Comparison of ENCODE assay signal across 20 cellular contexts in the genomic region with DNA sequence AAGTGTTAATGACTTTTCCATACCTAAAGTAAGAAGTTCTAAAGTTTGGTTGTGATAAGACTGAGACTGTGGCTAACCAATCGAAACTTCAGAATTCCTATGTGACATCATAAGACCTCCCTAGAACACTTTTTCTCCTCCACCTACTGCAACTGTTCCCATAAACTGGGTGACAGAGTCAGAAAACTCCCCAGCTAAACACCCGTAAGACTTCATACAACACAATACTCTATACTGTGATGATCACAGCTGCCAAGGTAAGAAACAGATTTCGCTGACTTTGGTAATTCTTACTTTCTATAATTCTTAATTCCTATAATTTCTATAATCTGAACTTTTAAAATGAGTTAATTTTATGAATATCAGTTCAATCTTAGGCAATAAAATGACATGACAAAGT. TPM values are rescaled to one million over a fixed set of nuclear protein-coding genes. Genes with fewer than 3 reads are reported as not detected.
DNase-seq lines count a peak whose midpoint lies in the region; TF ChIP-seq lines count a peak whose summit lies in the region.
"Had no signal": no experiment of that assay in that cellular context is flagged by ENCODE, and none has a peak within 500 bp of the region (broad histone marks: within the 10 kb centered on the region; RNA-seq: fewer than 3 reads in every experiment).

A gene (plus strand): TSS at position 161 of the 400 bp plus-strand sequence. CDS start 10,626 bp downstream, outside the sequence.

- no peaks in the 10 kb centered on the region for H3K9me3 Mint-ChIP-seq in CD14-positive monocyte

- no peak within 1 kb of the TSS for H3K4me3 Mint-ChIP-seq in CD14-positive monocyte

- H2AFZ ChIP-seq in fibroblast of lung (ENCODE audit: low read length) = no peak within 1 kb of the TSS

- no peak within 1 kb of the TSS for H3K4me3 ChIP-seq in fibroblast of lung (replicated peaks in 1 of 4; ENCODE audit: control extremely low read depth in 1 of 4, insufficient read depth in 1 of 4, low read depth in 3 of 4, low read length in 4 of 4)
- peak within 1 kb of the TSS; percentile 17 to 66 for H3K4me3 ChIP-seq in muscle layer of colon (ENCODE audit: low read depth in 1 of 2, low read length in 2 of 2)
- H3K4me3 ChIP-seq in tibial artery = peak within 1 kb of the TSS; percentile 58 to 59
- H3K4me3 ChIP-seq: BLaER1 treated with 17β-estradiol and CSF1 and Interleukin-3, amounts not matched to agents 10 nM and 100 nM had no signal

- H3K9me3 ChIP-seq in fibroblast of lung (ENCODE audit: control insufficient read depth, insufficient read depth, low read depth, low read length) (no peaks in the 10 kb centered on the region), muscle layer of colon (ENCODE audit: low read length) (no peaks in the 10 kb centered on the region), tibial artery (no peaks in the 10 kb centered on the region)
- H3K9me3 ChIP-seq: BLaER1 treated with 17β-estradiol and CSF1 and Interleukin-3, amounts not matched to agents 10 nM and 100 nM had no signal

- no peak for TF ChIP-seq CTCF in fibroblast of lung (conservative IDR thresholded peaks at IDR 0.05 in 1 of 2, IDR thresholded peaks at IDR 0.05 in 1 of 2; ENCODE audit: low read depth in 1 of 2, low read length in 2 of 2)
- TF ChIP-seq CTCF in tibial artery (IDR thresholded peaks at IDR 0.05) = no peak
- TF ChIP-seq CTCF in CD14-positive monocyte (IDR thresholded peaks at IDR 0.05) = no peak

- H4K20me1 ChIP-seq in fibroblast of lung (ENCODE audit: control insufficient read depth, extremely low read depth, insufficient read depth, low read length) = peaks cover 2% of the 10 kb centered on the region

- H3K36me3 ChIP-seq in fibroblast of lung (ENCODE audit: control insufficient read depth, insufficient read depth, low read length) (no peaks in the 10 kb centered on the region), muscle layer of colon (ENCODE audit: insufficient read depth, low read length) (no peaks in the 10 kb centered on the region), tibial artery (peaks cover 0 to 21% (median 11%) of the 10 kb centered on the region in 3 donors)

- intact Hi-C loops in tibial artery (cut with DNase I; ENCODE audit: low total_unique reads) = no loop called here
- intact Hi-C loops in CD14-positive monocyte (cut with micrococcal nuclease) = no loop called here

- H3K9ac ChIP-seq in fibroblast of lung (ENCODE audit: insufficient read depth, low read length) = no peak within 1 kb of the TSS
- peak within 1 kb of the TSS; percentile 61 for H3K9ac ChIP-seq in muscle layer of colon (ENCODE audit: low read length)
- H3K9ac ChIP-seq: BLaER1 treated with 17β-estradiol and CSF1 and Interleukin-3, amounts not matched to agents 10 nM and 100 nM had no signal

- peaks cover 7% of the 10 kb centered on the region for H3K4me1 ChIP-seq in fibroblast of lung (ENCODE audit: control insufficient read depth, extremely low read depth, insufficient read depth, low read length)
- H3K4me1 ChIP-seq in muscle layer of colon (ENCODE audit: insufficient read depth, low read length) = peaks cover 6% of the 10 kb centered on the region
- H3K4me1 ChIP-seq in tibial artery = peaks cover 0 to 40% (median 0%) of the 10 kb centered on the region in 4 donors

- DNase-seq in OCI-M1 (lab: John Stamatoyannopoulos, UW) (peak; percentile 72), fibroblast of lung (ENCODE audit: low read depth in 2 of 2) (peak in 1 of 2 donors; percentile 83), tibial artery (no peak), NCI-H2029 (lab: John Stamatoyannopoulos, UW) (no peak), GM19238 (ENCODE audit: insufficient read length, low spot score) (no peak), CD14-positive monocyte (ENCODE audit: low spot score) (no peak)
- DNase-seq: activated naive CD4-positive, alpha-beta T cell treated with anti-CD3 and anti-CD28 coated beads, Interleukin-2, amount 50 U/mL, for 16 hours; central memory CD4-positive, alpha-beta T cell; foreskin melanocyte; H7; midbrain; NCI-H2107; NCI-H82; stimulated activated CD4-positive, alpha-beta T cell treated with anti-CD3 and anti-CD28 coated beads, Interleukin-1b, Interleukin-23, amount 100 ng/mL, for 48 hours; stimulated activated CD8-positive, alpha-beta memory T cell treated with anti-CD3 and anti-CD28 coated beads, Interleukin-4, amount 100 ng/mL, for 48 hours; T-helper 1 cell had no signal

- H3K27ac Mint-ChIP-seq in CD14-positive monocyte = peak within 1 kb of the TSS in 1 of 7 donors; percentile 27

- H3K4me2 ChIP-seq in fibroblast of lung (ENCODE audit: extremely low read depth, insufficient read depth, low read length) = peak within 1 kb of the TSS; percentile 2
- H3K4me2 ChIP-seq: BLaER1 treated with 17β-estradiol and CSF1 and Interleukin-3, amounts not matched to agents 10 nM and 100 nM had no signal

- H3K4me1 Mint-ChIP-seq in CD14-positive monocyte = peaks cover 11% of the 10 kb centered on the region

- H3K79me2 ChIP-seq in fibroblast of lung (ENCODE audit: control insufficient read depth, insufficient read depth, low read length) = peaks cover 1% of the 10 kb centered on the region

- H3K36me3 Mint-ChIP-seq in CD14-positive monocyte = peaks cover 6 to 7% of the 10 kb centered on the region in 2 donors

- H3K27me3 ChIP-seq in fibroblast of lung (ENCODE audit: control insufficient read depth, insufficient read depth, low read length) = no peaks in the 10 kb centered on the region
- H3K27me3 ChIP-seq in muscle layer of colon (ENCODE audit: control insufficient read depth in 1 of 2, insufficient read depth in 2 of 2, low read length in 2 of 2) = no peaks in the 10 kb centered on the region
- no peaks in the 10 kb centered on the region for H3K27me3 ChIP-seq in tibial artery
- H3K27me3 ChIP-seq: BLaER1 treated with 17β-estradiol and CSF1 and Interleukin-3, amounts not matched to agents 10 nM and 100 nM had no signal

- no peak within 1 kb of the TSS for H3K27ac ChIP-seq in fibroblast of lung (ENCODE audit: insufficient read depth, low read length)
- H3K27ac ChIP-seq in muscle layer of colon (ENCODE audit: low read depth, low read length) = peak within 1 kb of the TSS; percentile 70
- H3K27ac ChIP-seq in tibial artery = peak within 1 kb of the TSS; percentile 82 to 84
- H3K27ac ChIP-seq: BLaER1 treated with 17β-estradiol and CSF1 and Interleukin-3, amounts not matched to agents 10 nM and 100 nM; RWPE1 had no signal

- H3K27me3 Mint-ChIP-seq in CD14-positive monocyte (ENCODE audit: low read depth in 3 of 3) = no peaks in the 10 kb centered on the region

RNA-seq across cellular contexts. Expression of the gene that starts here (rescaled TPM):
- total RNA-seq in fibroblast of lung = 1.0 and 2.0 TPM in 2 replicates
- polyA plus RNA-seq in fibroblast of lung (0.56 and 1.3 TPM in 2 replicates), CD14-positive monocyte (under 1 TPM in 1 of 2 donors, not detected in 1; 0.28 TPM)
- polyA plus RNA-seq in fibroblast of lung (2012) = 0.41 and 0.61 TPM in 2 replicates
- not detected in 2 replicates for polyA minus RNA-seq in fibroblast of lung (ENCODE audit: low replicate concordance)
- total RNA-seq: H7, pulmonary artery endothelial cell had no signal

Comparison
In these comparisons a context has a peak if more than half of its experiments do, and no peak if none do; other contexts are left out.
1. H3K4me3 ChIP-seq: peak in muscle layer of colon (2 of 2) and tibial artery (2 of 2); none in fibroblast of lung (0 of 4).